In genomic region chr5:150542933-150543445, GRCh38 we compare ENCODE assay signal across 15 cellular contexts. TPM values are rescaled to one million over a fixed set of nuclear protein-coding genes. Genes with fewer than 3 reads are reported as not detected.
DNase-seq lines count a peak whose midpoint lies in the region; ATAC-seq, FAIRE-seq and TF ChIP-seq lines count a peak whose summit lies in the region.
"Had no signal": no experiment of that assay in that cellular context is flagged by ENCODE, and none has a peak within 500 bp of the region (broad histone marks: within the 10 kb centered on the region; RNA-seq: fewer than 3 reads in every experiment).

No MANE protein-coding gene starts in this region.

- H3K4me1 ChIP-seq in adrenal gland (replicated peaks in 1 of 2) (peaks cover 34 to 52% of the 10 kb centered on the region in 2 donors), HepG2 (ENCODE audit: insufficient read depth, low read length) (peaks cover 55% of the 10 kb centered on the region), smooth muscle cell (ENCODE audit: low read depth) (no peaks in the 10 kb centered on the region)

- H3K27me3 ChIP-seq in adrenal gland (no peaks in the 10 kb centered on the region), HepG2 (ENCODE audit: control insufficient read depth in 1 of 2, insufficient read depth in 2 of 2, low read length in 2 of 2) (no peaks in the 10 kb centered on the region), smooth muscle cell (ENCODE audit: low read depth) (no peaks in the 10 kb centered on the region)
- H3K27me3 ChIP-seq: ovary had no signal

- POLR2A ChIA-PET in HepG2 (lab: Yijun Ruan, JAX) = interaction anchor here (0.6 to 3.6 kb wide), 21 partner anchors 13 to 404 kb away, joined by 3 to 86 read pairs (median 6); partner anchors contain the start of gene RPS14

- DNase-seq in HT-29 (ENCODE audit: low spot score) = peak; percentile 53
- peak in 6 of 7 donors; percentile 54 to 84 (median 66) for DNase-seq in adrenal gland
- peak; percentile 98 for DNase-seq in HepG2 (ENCODE audit: low spot score)
- DNase-seq in smooth muscle cell (lab: John Stamatoyannopoulos, UW; ENCODE audit: unreplicated experiment) = no peak
- DNase-seq in iPS-NIHi11 (ENCODE audit: low spot score) = no peak
- DNase-seq: activated CD4-positive, alpha-beta T cell treated with anti-CD3 and anti-CD28 coated beads, Interleukin-2, amount 50 U/mL, for 4 hours; activated effector memory CD4-positive, alpha-beta T cell treated with Interleukin-2 at 50 U/mL for 16 hours; DMS79 treated with DMSO at 0.1 percent for 48 hours; NCI-H1105; NCI-H524 had no signal

- FAIRE-seq in HepG2 (lab: Jason Lieb, UNC) = peak; percentile 99

- in situ Hi-C loops in HepG2 (cut with HindIII; ENCODE audit: extremely low pct_ligation_motif_present, low pct_unique_long_range_greater_than_20kb) = loop anchor here (10.0 kb wide), 1 partner anchor 88 kb away; no protein-coding TSS in a partner anchor

- ATAC-seq in HepG2 = peak; percentile 89
- no peak for ATAC-seq in GM18868 (IDR thresholded peaks at IDR 0.05; ENCODE audit: unreplicated experiment)
- ATAC-seq in GM21526 (IDR thresholded peaks at IDR 0.05; ENCODE audit: low FRiP score, unreplicated experiment) = no peak
- ATAC-seq in GM18858 (IDR thresholded peaks at IDR 0.05; ENCODE audit: unreplicated experiment) = no peak
- ATAC-seq: Panc1 had no signal

- H3K4me2 ChIP-seq in HepG2 (ENCODE audit: low read depth, low read length) (peak overlapping the region; percentile 73), smooth muscle cell (no peak overlapping the region)

- TF ChIP-seq CTCF in adrenal gland (IDR thresholded peaks at IDR 0.05) = no peak
- TF ChIP-seq CTCF in HepG2 (CRISPR knock-in tag; IDR thresholded peaks at IDR 0.05) = peak; percentile 49
- no peak for TF ChIP-seq CTCF in smooth muscle cell (IDR thresholded peaks at IDR 0.05; ENCODE audit: borderline replicate concordance, insufficient read depth, poor library complexity, severe bottlenecking)

- H4K20me1 ChIP-seq in HepG2 (ENCODE audit: insufficient read depth, low read length) (no peaks in the 10 kb centered on the region), smooth muscle cell (ENCODE audit: low read depth) (peaks cover 21% of the 10 kb centered on the region)

- no TSS peak for BruUV-seq in HepG2 (replicated peaks; lab: Mats Ljungman, UMichigan)

- H3K27ac ChIP-seq in adrenal gland (peak overlapping the region; percentile 56 to 96 (median 84)), HepG2 (ENCODE audit: extremely low read length, insufficient read depth, low read length) (peak overlapping the region; percentile 89), smooth muscle cell (ENCODE audit: low read depth) (peak overlapping the region; percentile 93)
- H3K27ac ChIP-seq: ovary had no signal

- no peaks in the 10 kb centered on the region for H3K9me3 ChIP-seq in adrenal gland (replicated peaks in 1 of 3)
- no peaks in the 10 kb centered on the region for H3K9me3 ChIP-seq in HepG2 (ENCODE audit: low read length)
- H3K9me3 ChIP-seq in smooth muscle cell (replicated peaks; ENCODE audit: low read depth) = no peaks in the 10 kb centered on the region
- H3K9me3 ChIP-seq: ovary had no signal

- TF ChIP-seq EP300 in HepG2 (IDR thresholded peaks at IDR 0.05; ENCODE audit: low read depth in 2 of 2, low read length in 2 of 2) = peak; percentile 96 to 99
- peak; percentile 100 for TF ChIP-seq EP300 in HepG2 (CRISPR knock-in tag; IDR thresholded peaks at IDR 0.05; ENCODE audit: borderline replicate concordance)

- H3K9ac ChIP-seq in HepG2 (ENCODE audit: insufficient read depth, low read depth, low read length) = peak overlapping the region; percentile 70
- no peak overlapping the region for H3K9ac ChIP-seq in smooth muscle cell (ENCODE audit: low read depth)

- H3K36me3 ChIP-seq in adrenal gland (replicated peaks in 1 of 2) (peaks cover 0 to 90% of the 10 kb centered on the region in 2 donors), HepG2 (replicated peaks in 1 of 2; ENCODE audit: control insufficient read depth in 1 of 2, insufficient read depth in 2 of 2, low read length in 2 of 2) (peaks cover 14 to 53% of the 10 kb centered on the region in 2 experiments), smooth muscle cell (ENCODE audit: low read depth) (peaks cover 10% of the 10 kb centered on the region)
- H3K36me3 ChIP-seq: ovary had no signal

- TF ChIP-seq POLR2A in adrenal gland (IDR thresholded peaks at IDR 0.05) (peak in 1 of 2 donors; percentile 14), HepG2 (IDR thresholded peaks at IDR 0.05; ENCODE audit: insufficient read depth in 1 of 2, low read depth in 2 of 2, low read length in 2 of 2) (peak; percentile 46 to 47; a peak in 3 of 4 replicates)

- CTCF ChIA-PET in HepG2 (lab: Yijun Ruan, JAX; ENCODE audit: low intra/inter-chr PET ratio, low total read pairs) = interaction anchor here (1.2 to 2.8 kb wide), 2 partner anchors 26 to 84 kb away, joined by 3 to 51 read pairs; no protein-coding TSS in a partner anchor

- peaks cover 11% of the 10 kb centered on the region for H3F3A ChIP-seq in smooth muscle cell (ENCODE audit: low read depth)

- no peak overlapping the region for H2AFZ ChIP-seq in HepG2 (ENCODE audit: low read length)
- no peak overlapping the region for H2AFZ ChIP-seq in smooth muscle cell (ENCODE audit: low read depth)

- H3K79me2 ChIP-seq in HepG2 (ENCODE audit: insufficient read depth, low read length) = no peaks in the 10 kb centered on the region
- no peaks in the 10 kb centered on the region for H3K79me2 ChIP-seq in smooth muscle cell (ENCODE audit: low read depth)

- H3K4me3 ChIP-seq in adrenal gland (no peak overlapping the region), HepG2 (replicated peaks in 1 of 3; ENCODE audit: insufficient read depth in 1 of 3, low read depth in 2 of 3, low read length in 3 of 3) (peak overlapping the region in 1 of 3 experiments; percentile 47; a peak in 2 of 6 replicates), smooth muscle cell (no peak overlapping the region)
- H3K4me3 ChIP-seq: ovary had no signal

- intact Hi-C loops in adrenal gland (cut with DNase I) = no loop called here
- intact Hi-C loops in HepG2 (cut with micrococcal nuclease; ENCODE audit: unreplicated experiment) = loop anchor here (2.0 to 5.0 kb wide), 2 partner anchors 20 to 41 kb away; no protein-coding TSS in a partner anchor

- WGBS in adrenal gland, 4 donors = 26 to 48% (median 40%) methylated on average over 2 to 12 of the region's 12 CpGs
- WGBS in HepG2 (ENCODE audit: low lambda C conversion rate) = 2% methylated on average over 9 of the region's 12 CpGs
- 69% methylated on average over 12 of the region's 12 CpGs for WGBS in smooth muscle cell (ENCODE audit: low lambda C conversion rate)

- no peak; the same call in 1 of the 2 replicates for TF ChIP-seq RAD21 in HepG2 (CRISPR knock-in tag; IDR thresholded peaks at IDR 0.05)

RNA-seq across cellular contexts. Expression of gene NDST1, which starts 35.1 kb away (rescaled TPM):
- 6.9 and 11.0 TPM in 2 replicates for total RNA-seq in HT-29 (2014; rRNA removed; shearing (Covaris generic))
- total RNA-seq in adrenal gland (100 to 1,000 TPM in 6 of 8 donors, 10 to 100 TPM in 2; 80.7 to 154 (median 106) TPM), HepG2 (2016; rRNA removed; fragmentation: Illumina TruSeq; extraction: Trizol) (22.1 and 26.2 TPM in 2 replicates), smooth muscle cell (53.0 and 64.6 TPM in 2 replicates)
- polyA plus RNA-seq in adrenal gland (10 to 100 TPM in 2 of 3 donors, 1 to 10 TPM in 1; 9.6 to 37.5 (median 21.1) TPM), HepG2 (2011; rRNA removed) (23.8 and 35.0 TPM in 2 replicates), smooth muscle cell (32.4 and 42.1 TPM in 2 replicates)
- 6.5 and 8.8 TPM in 2 replicates for total RNA-seq in HepG2 (2016; cell fraction: cytosol; rRNA removed; fragmentation: Illumina TruSeq; extraction: Trizol; ENCODE audit: low read depth)
- 19.6 and 25.2 TPM in 2 replicates for total RNA-seq in HepG2 (2016; cell fraction: insoluble cytoplasmic fraction; rRNA removed; fragmentation: Illumina TruSeq; extraction: Trizol)
- total RNA-seq in HepG2 (2016; cell fraction: membrane; rRNA removed; fragmentation: Illumina TruSeq; extraction: Trizol) = 16.4 and 18.4 TPM in 2 replicates
- 25.2 and 29.3 TPM in 2 replicates for total RNA-seq in HepG2 (2016; cell fraction: nucleus; rRNA removed; fragmentation: Illumina TruSeq; extraction: Trizol)
- 18.9 and 20.3 TPM in 2 replicates for polyA plus RNA-seq in HepG2 (2011; cell fraction: cytosol; rRNA removed)
- 67.6 and 71.1 TPM in 2 replicates for polyA plus RNA-seq in HepG2 (2011; cell fraction: nucleus; rRNA removed)
- 36.0 and 40.8 TPM in 2 replicates for polyA plus RNA-seq in HepG2 (2012)
- 2.7 and 3.1 TPM in 2 replicates for polyA plus RNA-seq in HepG2 (2016; cell fraction: cytosol; fragmentation: Illumina TruSeq; extraction: Trizol; ENCODE audit: low read depth)
- polyA plus RNA-seq in HepG2 (2016; cell fraction: insoluble cytoplasmic fraction; fragmentation: Illumina TruSeq; extraction: Trizol; ENCODE audit: low read depth) = 15.4 and 18.3 TPM in 2 replicates
- polyA plus RNA-seq in HepG2 (2016; cell fraction: membrane; fragmentation: Illumina TruSeq; extraction: Trizol; ENCODE audit: low read depth) = 7.8 TPM in 2 replicates
- 29.1 and 30.9 TPM in 2 replicates for polyA plus RNA-seq in HepG2 (2016; cell fraction: nucleus; fragmentation: Illumina TruSeq; extraction: Trizol; ENCODE audit: insufficient read depth, low read depth)
- 12.5 and 73.9 TPM in 2 replicates for polyA minus RNA-seq in HepG2 (2011; rRNA and poly(A)+ RNA removed; ENCODE audit: low replicate concordance)
- 20.8 and 29.5 TPM in 2 replicates for polyA minus RNA-seq in HepG2 (2011; cell fraction: cytosol; rRNA and poly(A)+ RNA removed)
- 55.1 and 55.2 TPM in 2 replicates for polyA minus RNA-seq in HepG2 (2011; cell fraction: nucleus; rRNA and poly(A)+ RNA removed)

Comparison
In these comparisons a context has a peak if more than half of its experiments do, and no peak if none do; other contexts are left out.
1. DNase-seq: peak in HT-29 (single experiment), adrenal gland (6 of 7) and HepG2 (single experiment); none in smooth muscle cell (single experiment) and iPS-NIHi11 (single experiment).
2. Peak in every context shown above with its lines, with median percentiles within 50 percentile points of each other: H3K27ac ChIP-seq.